In genomic region chr3:143535994-143536784, GRCh38 we compare ENCODE assay signal across 9 cellular contexts.
A peak's percentile ranks its signal among the peaks of the same experiment; 100 is the strongest.
DNase-seq lines count a peak whose midpoint lies in the region; ATAC-seq and TF ChIP-seq lines count a peak whose summit lies in the region.
"Had no signal": no experiment of that assay in that cellular context is flagged by ENCODE, and none has a peak within 500 bp of the region (broad histone marks: within the 10 kb centered on the region; RNA-seq: fewer than 3 reads in every experiment).

No MANE protein-coding gene starts in this region.

- no peaks in the 10 kb centered on the region for H3K36me3 Mint-ChIP-seq in activated naive CD4-positive, alpha-beta T cell treated with anti-CD3 and anti-CD28 coated beads, Interleukin-2, amount 50 U/mL, for 72 hours

- no peaks in the 10 kb centered on the region for H3K27me3 Mint-ChIP-seq in stimulated activated naive CD8-positive, alpha-beta T cell treated with anti-CD3 and anti-CD28 coated beads, Interleukin-15, amount 100 ng/mL, for 72 hours

- no peak overlapping the region for H3K4me3 Mint-ChIP-seq in stimulated activated naive CD8-positive, alpha-beta T cell treated with anti-CD3 and anti-CD28 coated beads, Interleukin-15, amount 100 ng/mL, for 72 hours

- no peak overlapping the region for H3K4me3 ChIP-seq in gastroesophageal sphincter

- H3K9me3 Mint-ChIP-seq in activated naive CD4-positive, alpha-beta T cell treated with anti-CD3 and anti-CD28 coated beads, Interleukin-2, amount 50 U/mL, for 72 hours: no peaks in the 10 kb centered on the region
- no peaks in the 10 kb centered on the region for H3K9me3 Mint-ChIP-seq in stimulated activated naive CD8-positive, alpha-beta T cell treated with anti-CD3 and anti-CD28 coated beads, Interleukin-15, amount 100 ng/mL, for 72 hours

- peak overlapping the region in 2 of 4 donors; percentile 2 to 32 for H3K27ac ChIP-seq in gastroesophageal sphincter

- 67 to 71% methylated on average over 3 of the region's 3 CpGs for WGBS in gastroesophageal sphincter (ENCODE audit: low coverage in 1 of 2), 2 donors

- no peaks in the 10 kb centered on the region for H3K36me3 ChIP-seq in gastroesophageal sphincter

- no peaks in the 10 kb centered on the region for H3K27me3 ChIP-seq in gastroesophageal sphincter

- TF ChIP-seq CTCF in gastroesophageal sphincter (IDR thresholded peaks at IDR 0.05): no peak

- peaks cover 12 to 33% (median 22%) of the 10 kb centered on the region in 3 donors for H3K4me1 ChIP-seq in gastroesophageal sphincter

- H3K9me3 ChIP-seq in gastroesophageal sphincter: no peaks in the 10 kb centered on the region

- peaks cover 23% of the 10 kb centered on the region for H3K4me1 Mint-ChIP-seq in stimulated activated naive CD8-positive, alpha-beta T cell treated with anti-CD3 and anti-CD28 coated beads, Interleukin-15, amount 100 ng/mL, for 72 hours

- DNase-seq in activated naive CD4-positive, alpha-beta T cell treated with anti-CD3 and anti-CD28 coated beads, Interleukin-2, amount 50 U/mL, for 72 hours (ENCODE audit: low spot score in 2 of 2): no peak
- no peak for DNase-seq in activated naive CD4-positive, alpha-beta T cell (lab: John Stamatoyannopoulos, UW)
- DNase-seq in stimulated activated naive CD8-positive, alpha-beta T cell treated with anti-CD3 and anti-CD28 coated beads, Interleukin-15, amount 100 ng/mL, for 72 hours: no peak
- DNase-seq in COLO668 (lab: John Stamatoyannopoulos, UW; ENCODE audit: unreplicated experiment) (no peak), NOMO-1 treated with DMSO at 0.1 percent for 48 hours (lab: John Stamatoyannopoulos, UW; ENCODE audit: unreplicated experiment) (no peak)
- DNase-seq: stimulated activated CD4-positive, alpha-beta T cell treated with anti-CD3 and anti-CD28 coated beads, Interleukin-15, amount 100 ng/mL, for 24 hours had no signal

- no peak for TF ChIP-seq POLR2A in gastroesophageal sphincter (IDR thresholded peaks at IDR 0.05)

- TF ChIP-seq EP300 in gastroesophageal sphincter (IDR thresholded peaks at IDR 0.05): no peak

- peak; percentile 89 to 92 for ATAC-seq in activated naive CD4-positive, alpha-beta T cell treated with anti-CD3 and anti-CD28 coated beads, Interleukin-2, amount 50 U/mL, for 72 hours
- ATAC-seq in HG02870 (IDR thresholded peaks at IDR 0.05; ENCODE audit: unreplicated experiment): peak; percentile 88
- ATAC-seq in SK-N-SH treated with all-trans-retinoic acid at 6 μM for 48 hours: peak; percentile 32; the same call in 2 of the 3 replicates
- peak; percentile 93 for ATAC-seq in stimulated activated naive CD8-positive, alpha-beta T cell treated with anti-CD3 and anti-CD28 coated beads, Interleukin-15, amount 100 ng/mL, for 72 hours
- no peak for ATAC-seq in gastroesophageal sphincter

- peak overlapping the region in 1 of 2 donors; percentile 69 for H3K27ac Mint-ChIP-seq in activated naive CD4-positive, alpha-beta T cell treated with anti-CD3 and anti-CD28 coated beads, Interleukin-2, amount 50 U/mL, for 72 hours
- peak overlapping the region in 1 of 2 donors; percentile 63 for H3K27ac Mint-ChIP-seq in stimulated activated naive CD8-positive, alpha-beta T cell treated with anti-CD3 and anti-CD28 coated beads, Interleukin-15, amount 100 ng/mL, for 72 hours

TF ChIP-seq in SK-N-SH treated with all-trans-retinoic acid at 6 μM for 48 hours, 23 proteins besides CTCF, POLR2A, EP300 and RAD21:
- no peak for TF ChIP-seq ZNF565 (CRISPR knock-in tag; conservative IDR thresholded peaks at IDR 0.05; ENCODE audit: low read depth)
- no peak for TF ChIP-seq TCF4 (CRISPR knock-in tag; IDR thresholded peaks at IDR 0.05; ENCODE audit: borderline replicate concordance)
- TF ChIP-seq TSHZ2 (CRISPR knock-in tag; IDR thresholded peaks at IDR 0.05): no peak
